In genomic region chr16:89705006-89705405, GRCh38 we compare ENCODE assay signal across 2 cellular contexts.
TF ChIP-seq lines count a peak whose summit lies in the region.

No MANE protein-coding gene starts in this region.

TF ChIP-seq in HepG2, 621 proteins besides CTCF, POLR2A, EP300 and RAD21:
- TF ChIP-seq SALL2 (CRISPR knock-in tag; IDR thresholded peaks at IDR 0.05) (no peak), AGO1 (IDR thresholded peaks at IDR 0.05; ENCODE audit: low read depth, low read length, poor library complexity, severe bottlenecking) (peak; percentile 51)

TF ChIP-seq in SK-N-SH, 30 proteins besides CTCF, POLR2A, EP300 and RAD21:
- no peak for TF ChIP-seq NRF1 (IDR thresholded peaks at IDR 0.05; ENCODE audit: low read depth, low read length)
- no peak for TF ChIP-seq SMC3 (IDR thresholded peaks at IDR 0.05; ENCODE audit: low read depth, low read length)
- TF ChIP-seq MXI1 (IDR thresholded peaks at IDR 0.05; ENCODE audit: low read depth, low read length) = no peak
- no peak for TF ChIP-seq NFIC (IDR thresholded peaks at IDR 0.05; ENCODE audit: borderline replicate concordance)
- no peak for TF ChIP-seq RFX5 (IDR thresholded peaks at IDR 0.05; ENCODE audit: low read length)
- TF ChIP-seq POLR2AphosphoS5 (IDR thresholded peaks at IDR 0.05; ENCODE audit: low read depth, low read length) = no peak
- no peak for TF ChIP-seq SIN3A (IDR thresholded peaks at IDR 0.05; ENCODE audit: borderline replicate concordance, low read depth, low read length)
- TF ChIP-seq MAX (IDR thresholded peaks at IDR 0.05; ENCODE audit: low read depth) = no peak
- TF ChIP-seq RCOR1 (IDR thresholded peaks at IDR 0.05; ENCODE audit: low read length) = no peak
- no peak for TF ChIP-seq EZH2phosphoT487 (IDR thresholded peaks at IDR 0.05; ENCODE audit: borderline replicate concordance, low read depth)
- no peak for TF ChIP-seq IRF3 (IDR thresholded peaks at IDR 0.05; ENCODE audit: low read depth, low read length)
- no peak for TF ChIP-seq USF2 (IDR thresholded peaks at IDR 0.05; ENCODE audit: borderline replicate concordance, low read depth, low read length)
- no peak for TF ChIP-seq FOSL2 (IDR thresholded peaks at IDR 0.05; ENCODE audit: borderline replicate concordance, low read depth)
- TF ChIP-seq TEAD4 (IDR thresholded peaks at IDR 0.05; ENCODE audit: borderline replicate concordance, insufficient read depth) = no peak
